ENCODE assay signal across 1 cellular context in genomic region chr3:191435981-191436380, GRCh38.
TF ChIP-seq lines count a peak whose summit lies in the region.

No MANE protein-coding gene starts in this region.

TF ChIP-seq in GM12878, 131 proteins besides CTCF, POLR2A, EP300 and RAD21 (continued from another document):
- TF ChIP-seq ZBTB11 (CRISPR knock-in tag; IDR thresholded peaks at IDR 0.05): no peak
- TF ChIP-seq IRF4 (IDR thresholded peaks at IDR 0.05; ENCODE audit: low read depth, low read length): no peak
- TF ChIP-seq EGR1 (IDR thresholded peaks at IDR 0.05; ENCODE audit: borderline replicate concordance in 1 of 2, low read depth in 2 of 2, low read length in 2 of 2): no peak
- TF ChIP-seq RCOR1 (conservative IDR thresholded peaks at IDR 0.05; ENCODE audit: low read depth, low read length): no peak
- TF ChIP-seq PKNOX1 (IDR thresholded peaks at IDR 0.05): peak; percentile 70
- no peak for TF ChIP-seq SP1 (IDR thresholded peaks at IDR 0.05; ENCODE audit: low read depth, low read length)
- TF ChIP-seq RBBP5 (conservative IDR thresholded peaks at IDR 0.05): no peak
